1 cellular context compared by ENCODE assay signal in genomic region chr6:34159844-34160243, GRCh38.
TF ChIP-seq lines count a peak whose summit lies in the region.

No MANE protein-coding gene starts in this region.

TF ChIP-seq in K562, 482 proteins besides CTCF, POLR2A, EP300 and RAD21 (continued from another document):
- TF ChIP-seq ZFP36 (IDR thresholded peaks at IDR 0.05; ENCODE audit: low read depth, low read length, partially characterized antibody) (no peak), ZFP1 (CRISPR knock-in tag; IDR thresholded peaks at IDR 0.05) (no peak), JUND (IDR thresholded peaks at IDR 0.05; ENCODE audit: borderline replicate concordance, low read depth, low read length) (no peak), JUND (tag; IDR thresholded peaks at IDR 0.05; ENCODE audit: borderline replicate concordance, low read depth, low read length) (no peak), ZNF57 (CRISPR knock-in tag; IDR thresholded peaks at IDR 0.05) (no peak), E2F4 (CRISPR knock-in tag; IDR thresholded peaks at IDR 0.05; ENCODE audit: low read depth) (no peak), TRIM28 (IDR thresholded peaks at IDR 0.05) (peak; percentile 95), TRIM24 (IDR thresholded peaks at IDR 0.05) (peak in 1 of 2 experiments; percentile 45; a peak in 1 of 4 replicates), LCOR (CRISPR knock-in tag; IDR thresholded peaks at IDR 0.05) (no peak), ZNF766 (CRISPR knock-in tag; conservative IDR thresholded peaks at IDR 0.05) (no peak), RBBP5 (IDR thresholded peaks at IDR 0.05; ENCODE audit: borderline replicate concordance, insufficient read depth, low read length, poor library complexity, severe bottlenecking) (no peak), CCAR2 (IDR thresholded peaks at IDR 0.05; ENCODE audit: low read depth, low read length) (no peak), NUFIP1 (IDR thresholded peaks at IDR 0.05; ENCODE audit: partially characterized antibody) (no peak), TFAM (CRISPR knock-in tag; conservative IDR thresholded peaks at IDR 0.05) (no peak), ZNF3 (CRISPR knock-in tag; IDR thresholded peaks at IDR 0.05) (no peak), ZNF431 (CRISPR knock-in tag; IDR thresholded peaks at IDR 0.05) (peak; percentile 31; the same call in 1 of the 2 replicates), THAP12 (CRISPR knock-in tag; IDR thresholded peaks at IDR 0.05) (no peak), ZNF212 (CRISPR knock-in tag; IDR thresholded peaks at IDR 0.05) (no peak), CBX3 (IDR thresholded peaks at IDR 0.05; ENCODE audit: borderline replicate concordance in 1 of 2, low read length in 2 of 2) (peak in 1 of 2 experiments; percentile 81; a peak in 1 of 3 replicates), CHD2 (IDR thresholded peaks at IDR 0.05; ENCODE audit: low read depth, low read length) (no peak), HOMEZ (CRISPR knock-in tag; IDR thresholded peaks at IDR 0.05) (no peak), CREB3L1 (IDR thresholded peaks at IDR 0.05; ENCODE audit: borderline replicate concordance, low read depth) (no peak), E2F3 (CRISPR knock-in tag; IDR thresholded peaks at IDR 0.05) (no peak), MLLT1 (IDR thresholded peaks at IDR 0.05) (no peak), CHAMP1 (IDR thresholded peaks at IDR 0.05) (no peak), NELFE (IDR thresholded peaks at IDR 0.05; ENCODE audit: insufficient read depth, insufficient read length) (no peak), ERF (CRISPR knock-in tag; IDR thresholded peaks at IDR 0.05) (no peak), COPS2 (conservative IDR thresholded peaks at IDR 0.05) (no peak), ZNF280B (CRISPR knock-in tag; IDR thresholded peaks at IDR 0.05) (0 out of 2 replicates have a peak, but pooled peaks have one; percentile 28), PHB (CRISPR knock-in tag; IDR thresholded peaks at IDR 0.05) (no peak), L3MBTL2 (IDR thresholded peaks at IDR 0.05) (no peak), SMC3 (conservative IDR thresholded peaks at IDR 0.05; ENCODE audit: insufficient read depth, low read depth, low read length) (no peak)
